In genomic region chr4:39458505-39459300, GRCh38 we compare ENCODE assay signal across 1 cellular context.
TF ChIP-seq lines count a peak whose summit lies in the region.

TSS of gene LIAS (plus strand) at chr4:39459056. CDS start at chr4:39459118, 62 bp downstream.
TSS of gene RPL9 (minus strand) at chr4:39458922. CDS start at chr4:39458439, 483 bp downstream.

TF ChIP-seq in K562, 482 proteins besides CTCF, POLR2A, EP300 and RAD21 (continued from another document and continues in another):
- no peak for TF ChIP-seq CHD7 (IDR thresholded peaks at IDR 0.05; ENCODE audit: low read depth, low read length)
- no peak for TF ChIP-seq ZNF212 (CRISPR knock-in tag; IDR thresholded peaks at IDR 0.05)
- no peak for TF ChIP-seq EZH2 (IDR thresholded peaks at IDR 0.05; ENCODE audit: borderline replicate concordance, low read depth, low read length)
- TF ChIP-seq NFRKB (IDR thresholded peaks at IDR 0.05; ENCODE audit: low read depth): peak; percentile 94
- 0 out of 2 replicates have a peak, but pooled peaks have one; percentile 35 for TF ChIP-seq PHB (CRISPR knock-in tag; IDR thresholded peaks at IDR 0.05)
- TF ChIP-seq NELFE (IDR thresholded peaks at IDR 0.05; ENCODE audit: insufficient read depth, insufficient read length): no peak
- TF ChIP-seq HMG20B (CRISPR knock-in tag; IDR thresholded peaks at IDR 0.05): peak; percentile 51; the same call in 1 of the 2 replicates
- TF ChIP-seq STAT6 (CRISPR knock-in tag; IDR thresholded peaks at IDR 0.05): peak; percentile 80; the same call in 1 of the 2 replicates
- TF ChIP-seq CTBP1 (IDR thresholded peaks at IDR 0.05; ENCODE audit: borderline replicate concordance): no peak; the same call in 1 of the 2 replicates
- TF ChIP-seq ZNF311 (CRISPR knock-in tag; IDR thresholded peaks at IDR 0.05): no peak
- TF ChIP-seq MLLT1 (IDR thresholded peaks at IDR 0.05): peak; percentile 29 to 90; a peak in 3 of 4 replicates
- peak; percentile 79 for TF ChIP-seq NFYB (IDR thresholded peaks at IDR 0.05; ENCODE audit: extremely low read depth, insufficient read length)
- TF ChIP-seq RBM15 (IDR thresholded peaks at IDR 0.05; ENCODE audit: insufficient read depth, low read length): no peak
- no peak for TF ChIP-seq HINFP (tag; conservative IDR thresholded peaks at IDR 0.05; ENCODE audit: low read depth)
- TF ChIP-seq TBP (optimal IDR thresholded peaks at IDR 0.05; ENCODE audit: low read depth, low read length): no peak
- TF ChIP-seq MBD1 (CRISPR knock-in tag; IDR thresholded peaks at IDR 0.05): no peak
- peak; percentile 100 for TF ChIP-seq CREM (IDR thresholded peaks at IDR 0.05; ENCODE audit: low read depth)
- no peak for TF ChIP-seq ETV6 (IDR thresholded peaks at IDR 0.05; ENCODE audit: borderline replicate concordance in 1 of 2, low read depth in 2 of 2, low read length in 1 of 2)
- no peak for TF ChIP-seq ETV6 (CRISPR knock-in tag; IDR thresholded peaks at IDR 0.05; ENCODE audit: borderline replicate concordance)
- TF ChIP-seq POU5F1 (IDR thresholded peaks at IDR 0.05; ENCODE audit: borderline replicate concordance, low read depth, low read length, partially characterized antibody): no peak
